16 cellular contexts compared by ENCODE assay signal in genomic region chr14:92890830-92891598, GRCh38. TPM values are rescaled to one million over a fixed set of nuclear protein-coding genes. Genes with fewer than 3 reads are reported as not detected.
DNase-seq lines count a peak whose midpoint lies in the region; ATAC-seq and TF ChIP-seq lines count a peak whose summit lies in the region.
"Had no signal": no experiment of that assay in that cellular context is flagged by ENCODE, and none has a peak within 500 bp of the region (broad histone marks: within the 10 kb centered on the region; RNA-seq: fewer than 3 reads in every experiment).

No MANE protein-coding gene starts in this region.

- H3K4me3 ChIP-seq in uterus, result no peak overlapping the region

- TF ChIP-seq CTCF in uterus (IDR thresholded peaks at IDR 0.05), result no peak

- no peaks in the 10 kb centered on the region for H3K27me3 ChIP-seq in uterus

- DNase-seq in COLO668 (lab: John Stamatoyannopoulos, UW; ENCODE audit: unreplicated experiment) (peak; percentile 95), HT1080 (ENCODE audit: low read depth) (peak; percentile 31), NCI-H345 treated with DMSO at 0.1 percent for 48 hours (lab: John Stamatoyannopoulos, UW; ENCODE audit: unreplicated experiment) (peak; percentile 88), dermis microvascular lymphatic vessel endothelial cell (ENCODE audit: low read depth in 2 of 2) (peak; percentile 34 to 62), uterus (no peak), AML-193 (lab: John Stamatoyannopoulos, UW) (no peak), occipital lobe (lab: John Stamatoyannopoulos, UW) (no peak)
- DNase-seq: activated CD4-positive, alpha-beta T cell treated with anti-CD3 and anti-CD28 coated beads for 36 hours; activated T-cell treated with anti-CD3 and anti-CD28 coated beads, Interleukin-2, amount 50 U/mL, for 48 hours; Caco-2; endodermal cell; foreskin fibroblast; naive thymus-derived CD4-positive, alpha-beta T cell; T-helper 9 cell had no signal

- no peaks in the 10 kb centered on the region for H3K36me3 ChIP-seq in uterus

- no peaks in the 10 kb centered on the region for H3K9me3 ChIP-seq in uterus

- TF ChIP-seq POLR2A in uterus (IDR thresholded peaks at IDR 0.05), result no peak

- intact Hi-C loops in uterus (cut with DNase I; ENCODE audit: low total_unique reads), result no loop called here

- H3K4me1 ChIP-seq in uterus, result no peaks in the 10 kb centered on the region
- H3K4me1 ChIP-seq: Caco-2 had no signal

- H3K27ac ChIP-seq in uterus, result no peak overlapping the region

- no peak for ATAC-seq in HG02973 (IDR thresholded peaks at IDR 0.05; ENCODE audit: unreplicated experiment)
- ATAC-seq: activated CD4-positive, alpha-beta T cell treated with anti-CD3 and anti-CD28 coated beads for 36 hours; HCT116; naive thymus-derived CD4-positive, alpha-beta T cell had no signal

RNA-seq across cellular contexts. Expression of gene CHGA, which starts 31.9 kb away (rescaled TPM):
- total RNA-seq in HT1080 (2014; rRNA removed; shearing (Covaris generic)), result not detected in 2 replicates
- polyA plus RNA-seq in HT1080 (2015; cell fraction: cytosol; rRNA removed), result not detected in 2 replicates
- not detected in 2 replicates for polyA plus RNA-seq in HT1080 (2015; cell fraction: nucleus; rRNA removed)
- not detected in 2 replicates for total RNA-seq in dermis microvascular lymphatic vessel endothelial cell
- total RNA-seq in uterus, result 1 to 10 TPM in 1 of 4 donors, not detected in 3; 1.0 TPM
- total RNA-seq in occipital lobe, result 37.9 TPM
- total RNA-seq: activated CD4-positive, alpha-beta T cell treated with anti-CD3 and anti-CD28 coated beads for 36 hours; Caco-2; naive thymus-derived CD4-positive, alpha-beta T cell had no signal
- polyA plus RNA-seq: naive thymus-derived CD4-positive, alpha-beta T cell had no signal

Comparison
In these comparisons a context has a peak if more than half of its experiments do, and no peak if none do; other contexts are left out.
1. DNase-seq: peak in COLO668 (single experiment), HT1080 (single experiment), NCI-H345 treated with DMSO at 0.1 percent for 48 hours (single experiment) and dermis microvascular lymphatic vessel endothelial cell (2 of 2); none in uterus (0 of 2), AML-193 (0 of 2) and occipital lobe (single experiment).
2. RNA of gene CHGA, which starts 31.9 kb away (total RNA-seq): 37.9 TPM in occipital lobe (single experiment); 1.0 TPM in uterus, not detected in HT1080 and not detected in dermis microvascular lymphatic vessel endothelial cell; every median in the first group is over 10 times any median in the second.